In genomic region chr6:154899825-154900468, GRCh38 we compare ENCODE assay signal across 29 cellular contexts.
"Had no signal": no experiment of that assay in that cellular context is flagged by ENCODE, and none has a peak within 500 bp of the region (broad histone marks: within the 10 kb centered on the region; RNA-seq: fewer than 3 reads in every experiment).

No MANE protein-coding gene starts in this region.

- H3K27ac ChIP-seq: SK-N-MC, VCaP had no signal

- FAIRE-seq: bronchial epithelial cell had no signal

- H3K36me3 Mint-ChIP-seq: activated CD8-positive, alpha-beta memory T cell treated with anti-CD3 and anti-CD28 coated beads, Interleukin-2, amount 10 ng/mL, durations not matched to agents 7 days and 5 days had no signal

- H3K27ac Mint-ChIP-seq: activated CD4-positive, alpha-beta T cell treated with anti-CD3 and anti-CD28 coated beads for 36 hours; activated CD8-positive, alpha-beta memory T cell treated with anti-CD3 and anti-CD28 coated beads, Interleukin-2, amount 10 ng/mL, durations not matched to agents 7 days and 5 days; activated naive CD4-positive, alpha-beta T cell treated with anti-CD3 and anti-CD28 coated beads, Interleukin-2, amount 50 U/mL, for 24 hours; activated T-cell treated with anti-CD3 and anti-CD28 coated beads, Interleukin-2, amount 50 U/mL, for 24 hours; activated T-helper 1 cell treated with anti-CD3 and anti-CD28 coated beads, Interleukin-12 subunit alpha, Interleukin-12 subunit beta, Interleukin-2, Interleukin-4 antibody, amounts not matched to agents 30 ng/mL and 10 ng/mL and 1 ng/mL, durations not matched to agents 14 hours and 24 hours and 36 hours; T-cell had no signal

- H3K9me3 Mint-ChIP-seq: activated naive CD4-positive, alpha-beta T cell treated with anti-CD3 and anti-CD28 coated beads, Interleukin-2, amount 50 U/mL, for 24 hours; activated T-cell treated with anti-CD3 and anti-CD28 coated beads, Interleukin-2, amount 50 U/mL, for 24 hours; activated T-helper 1 cell treated with anti-CD3 and anti-CD28 coated beads, Interleukin-12 subunit alpha, Interleukin-12 subunit beta, Interleukin-2, Interleukin-4 antibody, amounts not matched to agents 30 ng/mL and 10 ng/mL and 1 ng/mL, durations not matched to agents 14 hours and 24 hours and 36 hours; T-cell had no signal

- DNase-seq: activated CD4-positive, alpha-beta T cell treated with anti-CD3 and anti-CD28 coated beads for 36 hours; activated CD8-positive, alpha-beta memory T cell treated with anti-CD3 and anti-CD28 coated beads, Interleukin-2, amount 10 ng/mL, durations not matched to agents 7 days and 5 days; activated effector memory CD4-positive, alpha-beta T cell treated with Interleukin-2 at 50 U/mL for 16 hours; activated naive CD4-positive, alpha-beta T cell; activated T-cell treated with anti-CD3 and anti-CD28 coated beads, Interleukin-2, amount 50 U/mL, for 24 hours; aorta; central memory CD4-positive, alpha-beta T cell; Kasumi-1; KBM-7; NCI-H1105 treated with DMSO at 0.1 percent for 48 hours; NCI-H1436 treated with DMSO at 0.1 percent for 48 hours; NCI-H187; NCI-H2081; NCI-H2171; NCI-H226; NCI-H526; NCI-H774; OCI-M1; RPMI8226; T-cell; T-helper 2 cell; T1000 had no signal

- ATAC-seq: activated CD4-positive, alpha-beta T cell treated with anti-CD3 and anti-CD28 coated beads for 36 hours; activated CD8-positive, alpha-beta memory T cell treated with anti-CD3 and anti-CD28 coated beads, Interleukin-2, amount 10 ng/mL, durations not matched to agents 7 days and 5 days; Panc1; Right ventricle myocardium inferior; T-cell had no signal

- H3K4me3 ChIP-seq: SK-N-MC had no signal

- H3K27me3 Mint-ChIP-seq: activated CD4-positive, alpha-beta T cell treated with anti-CD3 and anti-CD28 coated beads for 36 hours; activated CD8-positive, alpha-beta memory T cell treated with anti-CD3 and anti-CD28 coated beads, Interleukin-2, amount 10 ng/mL, durations not matched to agents 7 days and 5 days; activated naive CD4-positive, alpha-beta T cell treated with anti-CD3 and anti-CD28 coated beads, Interleukin-2, amount 50 U/mL, for 24 hours; activated T-cell treated with anti-CD3 and anti-CD28 coated beads, Interleukin-2, amount 50 U/mL, for 24 hours; T-cell had no signal

- H3K4me1 Mint-ChIP-seq: activated CD4-positive, alpha-beta T cell treated with anti-CD3 and anti-CD28 coated beads for 36 hours; activated CD8-positive, alpha-beta memory T cell treated with anti-CD3 and anti-CD28 coated beads, Interleukin-2, amount 10 ng/mL, durations not matched to agents 7 days and 5 days; activated naive CD4-positive, alpha-beta T cell treated with anti-CD3 and anti-CD28 coated beads, Interleukin-2, amount 50 U/mL, for 24 hours had no signal

- H3K4me3 Mint-ChIP-seq: activated CD4-positive, alpha-beta T cell treated with anti-CD3 and anti-CD28 coated beads for 36 hours; activated CD8-positive, alpha-beta memory T cell treated with anti-CD3 and anti-CD28 coated beads, Interleukin-2, amount 10 ng/mL, durations not matched to agents 7 days and 5 days; activated naive CD4-positive, alpha-beta T cell treated with anti-CD3 and anti-CD28 coated beads, Interleukin-2, amount 50 U/mL, for 24 hours; activated T-cell treated with anti-CD3 and anti-CD28 coated beads, Interleukin-2, amount 50 U/mL, for 24 hours; activated T-helper 1 cell treated with anti-CD3 and anti-CD28 coated beads, Interleukin-12 subunit alpha, Interleukin-12 subunit beta, Interleukin-2, Interleukin-4 antibody, amounts not matched to agents 30 ng/mL and 10 ng/mL and 1 ng/mL, durations not matched to agents 14 hours and 24 hours and 36 hours; T-cell had no signal
